Comparison of ENCODE assay signal across 21 cellular contexts in genomic region chrX:22194207-22194606, GRCh38.
A peak's percentile ranks its signal among the peaks of the same experiment; 100 is the strongest.
DNase-seq lines count a peak whose midpoint lies in the region; ATAC-seq and TF ChIP-seq lines count a peak whose summit lies in the region.
"Had no signal": no experiment of that assay in that cellular context is flagged by ENCODE, and none has a peak within 500 bp of the region (broad histone marks: within the 10 kb centered on the region; RNA-seq: fewer than 3 reads in every experiment).

No MANE protein-coding gene starts in this region.

- H3K9me3 Mint-ChIP-seq in IgD-negative memory B cell = no peaks in the 10 kb centered on the region
- peaks cover 1% of the 10 kb centered on the region for H3K9me3 Mint-ChIP-seq in glutamatergic neuron (ENCODE audit: unreplicated experiment)

- no peaks in the 10 kb centered on the region for H3K36me3 ChIP-seq in cardiac muscle cell

- no peak for ATAC-seq in left ventricle myocardium superior
- ATAC-seq: A549 had no signal

- H3K4me1 Mint-ChIP-seq in IgD-negative memory B cell (peaks cover 5 to 13% (median 11%) of the 10 kb centered on the region in 3 donors), glutamatergic neuron (ENCODE audit: low read depth, unreplicated experiment) (peaks cover 7% of the 10 kb centered on the region)

- no peaks in the 10 kb centered on the region for H3K27me3 ChIP-seq in cardiac muscle cell

- H3K27me3 Mint-ChIP-seq in IgD-negative memory B cell (peaks cover 2% of the 10 kb centered on the region), glutamatergic neuron (ENCODE audit: unreplicated experiment) (no peaks in the 10 kb centered on the region)

- H3K4me3 ChIP-seq in cardiac muscle cell = no peak overlapping the region
- H3K4me3 ChIP-seq: A549 had no signal

- peak overlapping the region; percentile 76 for H3K27ac ChIP-seq in cardiac muscle cell
- H3K27ac ChIP-seq: A549, C4-2B had no signal

- intact Hi-C loops in left ventricle myocardium superior (cut with micrococcal nuclease) = no loop called here

- H3K4me3 Mint-ChIP-seq in IgD-negative memory B cell (peak overlapping the region in 1 of 4 donors; percentile 29), glutamatergic neuron (ENCODE audit: unreplicated experiment) (peak overlapping the region; percentile 59)

- H3K9me3 ChIP-seq in cardiac muscle cell (ENCODE audit: low read depth) = no peaks in the 10 kb centered on the region
- H3K9me3 ChIP-seq: A549 had no signal

- no peaks in the 10 kb centered on the region for H3K36me3 Mint-ChIP-seq in IgD-negative memory B cell
- no peaks in the 10 kb centered on the region for H3K36me3 Mint-ChIP-seq in glutamatergic neuron (ENCODE audit: unreplicated experiment)

- H3K27ac Mint-ChIP-seq in IgD-negative memory B cell = peak overlapping the region in 2 of 3 donors; percentile 8 to 28
- H3K27ac Mint-ChIP-seq in glutamatergic neuron (ENCODE audit: unreplicated experiment) = peak overlapping the region; percentile 88

- TF ChIP-seq CTCF in cardiac muscle cell (IDR thresholded peaks at IDR 0.05; ENCODE audit: low read depth, low read length) (no peak), glutamatergic neuron (IDR thresholded peaks at IDR 0.05; ENCODE audit: partially characterized antibody, unreplicated experiment) (no peak)

- peaks cover 12% of the 10 kb centered on the region for H3K4me1 ChIP-seq in cardiac muscle cell (ENCODE audit: low read depth)
- H3K4me1 ChIP-seq: A549 had no signal

- no peak for DNase-seq in cardiac muscle cell (ENCODE audit: low read depth in 1 of 2, low spot score in 1 of 2)
- no peak for DNase-seq in left ventricle myocardium superior
- DNase-seq in glutamatergic neuron = no peak
- DNase-seq in midbrain (lab: John Stamatoyannopoulos, UW) = no peak
- DNase-seq in iPS-NIHi11 (ENCODE audit: low spot score) = no peak
- no peak for DNase-seq in NCI-H128 (lab: John Stamatoyannopoulos, UW; ENCODE audit: unreplicated experiment)
- DNase-seq in stimulated activated CD4-positive, alpha-beta T cell treated with anti-CD3 and anti-CD28 coated beads, Interleukin-12 subunit alpha, Interleukin-12 subunit beta, amount 100 ng/mL, for 4 hours = no peak
- DNase-seq: COR-L47; DMS79; Karpas-422; MM.1S; NCI-H1092 treated with DMSO at 0.1 percent for 48 hours; NCI-H1694; NCI-H226; NCI-H526; NK-92 treated with Interleukin-12 subunit alpha and Interleukin-12 subunit beta, amount 100 ng/mL, for 24 hours; OCI-M1; SHP77 treated with DMSO at 0.1 percent for 48 hours had no signal
